19 cellular contexts compared by ENCODE assay signal in the genomic region with DNA sequence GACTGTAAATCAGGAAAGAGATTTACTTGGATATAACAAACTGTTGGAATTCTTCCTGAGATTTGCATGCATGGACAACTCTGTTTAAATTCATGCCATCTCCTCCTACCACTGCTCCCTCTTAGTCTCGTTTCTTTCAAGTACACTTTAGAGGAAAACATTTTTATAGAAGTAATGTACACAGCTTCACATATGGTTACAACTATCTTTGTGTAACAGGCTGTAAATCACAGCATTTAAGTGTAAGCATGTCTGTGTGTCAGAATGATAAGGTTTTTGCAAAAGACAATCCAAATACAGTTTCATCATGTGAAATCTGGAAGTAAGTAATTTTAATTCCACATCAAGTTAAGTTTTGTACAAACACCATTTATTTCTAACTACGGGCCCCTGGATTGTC. TPM values are rescaled to one million over a fixed set of nuclear protein-coding genes. Genes with fewer than 3 reads are reported as not detected.
DNase-seq lines count a peak whose midpoint lies in the region; TF ChIP-seq lines count a peak whose summit lies in the region.
"Had no signal": no experiment of that assay in that cellular context is flagged by ENCODE, and none has a peak within 500 bp of the region (broad histone marks: within the 10 kb centered on the region; RNA-seq: fewer than 3 reads in every experiment).

No MANE protein-coding gene starts in this region.

- no peaks in the 10 kb centered on the region for H3K36me3 ChIP-seq in HEK293 (ENCODE audit: control insufficient read depth in 2 of 2, insufficient read depth in 1 of 2, low read length in 2 of 2)
- H3K36me3 ChIP-seq: BE2C had no signal

- H3K9me3 Mint-ChIP-seq in nephron, result no peaks in the 10 kb centered on the region
- H3K9me3 Mint-ChIP-seq: GM23338, H9, HFFc6 had no signal

- peaks cover 26% of the 10 kb centered on the region for H3K4me1 Mint-ChIP-seq in nephron
- H3K4me1 Mint-ChIP-seq: CD4-positive, alpha-beta memory T cell had no signal

- no peak overlapping the region for H3K4me3 Mint-ChIP-seq in nephron
- H3K4me3 Mint-ChIP-seq: CD4-positive, alpha-beta memory T cell; GM23338; H9; HFFc6 had no signal

- CTCF ChIA-PET in HEK293 (lab: Yijun Ruan, JAX), result interaction anchor here (0.7 kb wide), 1 partner anchor 25 kb away, joined by 4 read pairs; no protein-coding TSS in a partner anchor

- H3K36me3 Mint-ChIP-seq in nephron (ENCODE audit: low read depth), result peaks cover 7% of the 10 kb centered on the region
- H3K36me3 Mint-ChIP-seq: CD4-positive, alpha-beta memory T cell had no signal

- no peaks in the 10 kb centered on the region for H3K4me1 ChIP-seq in HEK293 (ENCODE audit: control insufficient read depth, insufficient read depth, low read length)
- H3K4me1 ChIP-seq: BE2C had no signal

- TF ChIP-seq CTCF in AG09319 (IDR thresholded peaks at IDR 0.05; ENCODE audit: low read depth, low read length), result no peak
- TF ChIP-seq CTCF in HEK293 (tag by site-specific recombination; IDR thresholded peaks at IDR 0.05), result no peak
- no peak for TF ChIP-seq CTCF in nephron (IDR thresholded peaks at IDR 0.05; ENCODE audit: unreplicated experiment in 3 of 3)

- peak overlapping the region; percentile 49 to 72 (median 64) for H3K27ac Mint-ChIP-seq in nephron
- H3K27ac Mint-ChIP-seq: CD4-positive, alpha-beta memory T cell; GM23338; H9; HFFc6 had no signal

- H3K4me3 ChIP-seq in HEK293 (ENCODE audit: low read depth, low read length), result no peak overlapping the region
- H3K4me3 ChIP-seq: GM12878, GM23338 had no signal

- DNase-seq in AG09319 (ENCODE audit: extremely low read depth, low read depth) (peak; percentile 4), astrocyte of the hippocampus (ENCODE audit: low read depth, low spot score) (peak; percentile 12), dermis blood vessel endothelial cell (no peak), 8988T (no peak), KG1 (lab: John Stamatoyannopoulos, UW) (no peak)
- DNase-seq: ACHN; BE2C; CD4-positive, alpha-beta memory T cell; DMS79; H9; HFFc6; IMR-90 had no signal

- H3K27me3 Mint-ChIP-seq in nephron (ENCODE audit: low read depth), result no peaks in the 10 kb centered on the region

- H3K9me3 ChIP-seq in HEK293 (ENCODE audit: control insufficient read depth, insufficient read depth, low read depth, low read length), result no peaks in the 10 kb centered on the region
- H3K9me3 ChIP-seq: BE2C had no signal

- POLR2A ChIA-PET in HEK293 (lab: Yijun Ruan, JAX), result no interaction called here

- H3K27ac ChIP-seq in HEK293 (ENCODE audit: extremely low read depth, low read depth, low read length), result no peak overlapping the region
- H3K27ac ChIP-seq: C4-2B had no signal

TF ChIP-seq in HEK293, 187 proteins besides CTCF, POLR2A, EP300 and RAD21:
- TF ChIP-seq ZNF433 (tag by site-specific recombination; IDR thresholded peaks at IDR 0.05; ENCODE audit: low read depth) (no peak), PRDM6 (tag by site-specific recombination; IDR thresholded peaks at IDR 0.05) (peak; percentile 51)

RNA-seq across cellular contexts. Expression of gene ENPEP, which starts 21.5 kb away (rescaled TPM):
- 0.14 and 1.5 TPM in 2 replicates for total RNA-seq in dermis blood vessel endothelial cell
- total RNA-seq: A172; CD4-positive, alpha-beta memory T cell; G401; GM12878 had no signal

Comparison
In these comparisons a context has a peak if more than half of its experiments do, and no peak if none do; other contexts are left out.
1. DNase-seq: peak in AG09319 (single experiment) and astrocyte of the hippocampus (single experiment); none in dermis blood vessel endothelial cell (single experiment), 8988T (single experiment) and KG1 (single experiment).